ENCODE assay signal across 8 cellular contexts in the genomic region with DNA sequence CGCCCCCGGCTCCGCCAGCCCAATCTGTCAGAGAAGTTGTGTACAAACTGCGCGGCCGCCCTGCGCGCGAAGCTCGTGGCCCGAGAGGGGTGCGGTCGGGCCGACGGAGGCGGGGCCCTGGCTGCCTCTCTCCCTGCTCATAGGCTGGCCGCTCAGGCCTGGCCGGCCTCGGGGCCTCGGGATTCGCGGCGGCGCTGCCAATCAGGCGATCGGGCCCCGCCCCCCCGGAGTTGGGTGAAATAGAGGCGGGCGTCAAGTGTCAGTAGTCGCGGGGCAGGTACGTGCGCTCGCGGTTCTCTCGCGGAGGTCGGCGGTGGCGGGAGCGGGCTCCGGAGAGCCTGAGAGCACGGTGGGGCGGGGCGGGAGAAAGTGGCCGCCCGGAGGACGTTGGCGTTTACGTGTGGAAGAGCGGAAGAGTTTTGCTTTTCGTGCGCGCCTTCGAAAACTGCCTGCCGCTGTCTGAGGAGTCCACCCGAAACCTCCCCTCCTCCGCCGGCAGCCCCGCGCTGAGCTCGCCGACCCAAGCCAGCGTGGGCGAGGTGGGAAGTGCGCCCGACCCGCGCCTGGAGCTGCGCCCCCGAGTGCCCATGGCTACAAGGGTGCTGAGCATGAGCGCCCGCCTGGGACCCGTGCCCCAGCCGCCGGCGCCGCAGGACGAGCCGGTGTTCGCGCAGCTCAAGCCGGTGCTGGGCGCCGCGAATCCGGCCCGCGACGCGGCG. TPM values are rescaled to one million over a fixed set of nuclear protein-coding genes. Genes with fewer than 3 reads are reported as not detected.
DNase-seq lines count a peak whose midpoint lies in the region; ATAC-seq and TF ChIP-seq lines count a peak whose summit lies in the region.

A gene (plus strand): TSS at position 265 of the 719 bp plus-strand sequence. CDS start 323 bp downstream, at position 588.

- TF ChIP-seq POLR2A in vagina (IDR thresholded peaks at IDR 0.05): peak; percentile 90 to 94

- no peaks in the 10 kb centered on the region for H3K4me1 ChIP-seq in right cardiac atrium (ENCODE audit: control insufficient read depth, insufficient read depth, low read length)
- H3K4me1 ChIP-seq in vagina: peaks cover 7% of the 10 kb centered on the region

- H3K4me3 ChIP-seq in right cardiac atrium (ENCODE audit: low read length): peak within 1 kb of the TSS; percentile 74
- H3K4me3 ChIP-seq in vagina: peak within 1 kb of the TSS; percentile 73 to 93

- ATAC-seq in HG02798 (IDR thresholded peaks at IDR 0.05; ENCODE audit: poor library complexity, unreplicated experiment) (peak; percentile 99), right cardiac atrium (peak; percentile 100)

- intact Hi-C loops in right cardiac atrium (cut with DNase I): no loop called here
- intact Hi-C loops in vagina (cut with DNase I): no loop called here

- no peak within 1 kb of the TSS for H3K27ac ChIP-seq in right cardiac atrium (ENCODE audit: low read length)
- H3K27ac ChIP-seq in vagina: peak within 1 kb of the TSS; percentile 86

- H3K27me3 ChIP-seq in right cardiac atrium (ENCODE audit: control insufficient read depth, insufficient read depth): no peaks in the 10 kb centered on the region
- no peaks in the 10 kb centered on the region for H3K27me3 ChIP-seq in vagina

- under 1% methylated on average over 93 of the region's 93 CpGs for WGBS in right cardiac atrium

- DNase-seq in GM13976 (ENCODE audit: low spot score) (peak; percentile 99), NCI-H1417 (lab: John Stamatoyannopoulos, UW) (peak; percentile 99 to 100 (median 99)), T-helper 1 cell (peak; percentile 88 to 95 (median 93)), amygdala (lab: John Stamatoyannopoulos, UW) (peak; percentile 9 to 91 (median 77)), right cardiac atrium (peak; percentile 95 to 99 (median 98)), pulmonary artery endothelial cell (ENCODE audit: low read depth, low spot score) (peak; percentile 71), vagina (ENCODE audit: extremely low spot score in 2 of 2) (peak; percentile 99)

- no peak for TF ChIP-seq CTCF in GM13976 (IDR thresholded peaks at IDR 0.05; ENCODE audit: borderline replicate concordance, control extremely low read depth, extremely low read depth, insufficient read depth, missing control alignments)
- TF ChIP-seq CTCF in vagina (IDR thresholded peaks at IDR 0.05): no peak

- H3K36me3 ChIP-seq in vagina: peaks cover 0 to 8% of the 10 kb centered on the region in 2 donors

- no peaks in the 10 kb centered on the region for H3K9me3 ChIP-seq in right cardiac atrium (ENCODE audit: control insufficient read depth, low read length)
- no peaks in the 10 kb centered on the region for H3K9me3 ChIP-seq in vagina

- in situ Hi-C loops in GM13976 (cut with MboI; ENCODE audit: low sequenced_read_pairs, unreplicated experiment): no loop called here

RNA-seq across cellular contexts. Expression of the gene that starts here (rescaled TPM):
- total RNA-seq in right cardiac atrium (under 1 TPM; 0.54 to 0.83 (median 0.73) TPM), pulmonary artery endothelial cell (0.40 and 0.42 TPM in 2 replicates), vagina (76.1 TPM)
- 0.81 TPM for polyA plus RNA-seq in right cardiac atrium

Comparison
In these comparisons a context has a peak if more than half of its experiments do, and no peak if none do; other contexts are left out.
1. RNA of the gene that starts here (total RNA-seq): 76.1 TPM in vagina (single experiment); 0.54 to 0.83 TPM in right cardiac atrium and 0.40 to 0.42 TPM in pulmonary artery endothelial cell; every median in the first group is over 10 times any median in the second.
2. Peak in DNase-seq, ATAC-seq and H3K4me3 ChIP-seq in right cardiac atrium; RNA of the gene not detected or under 1 TPM.
3. Peak in DNase-seq in pulmonary artery endothelial cell; RNA of the gene not detected or under 1 TPM.
4. Peak in every context shown above with its lines, with median percentiles within 50 percentile points of each other: DNase-seq.